Comparison of ENCODE assay signal across 14 cellular contexts in the genomic region with DNA sequence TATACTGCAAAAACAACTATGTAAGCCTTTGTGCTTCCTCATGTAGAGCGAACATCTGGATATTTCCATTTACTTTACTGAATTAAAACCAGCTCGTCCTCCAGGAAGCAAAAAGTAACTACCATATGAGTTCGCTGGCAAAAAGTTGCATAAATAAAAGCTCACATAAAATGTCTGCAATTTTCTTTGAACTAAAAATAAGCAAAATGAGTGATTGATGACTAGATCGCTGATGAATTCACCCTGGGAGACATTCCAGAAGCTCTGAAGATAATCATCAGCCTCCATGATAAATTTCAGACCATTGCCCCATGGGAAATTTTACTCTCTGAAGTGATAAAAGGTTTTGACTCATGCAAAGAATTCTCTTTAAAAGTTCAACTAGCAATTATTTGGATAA.
DNase-seq lines count a peak whose midpoint lies in the region; ATAC-seq, FAIRE-seq and TF ChIP-seq lines count a peak whose summit lies in the region.
"Had no signal": no experiment of that assay in that cellular context is flagged by ENCODE, and none has a peak within 500 bp of the region (broad histone marks: within the 10 kb centered on the region; RNA-seq: fewer than 3 reads in every experiment).

No MANE protein-coding gene starts in this region.

- peaks cover 12% of the 10 kb centered on the region for H3K4me1 ChIP-seq in hepatocyte (ENCODE audit: insufficient read depth)
- H3K4me1 ChIP-seq: spleen, upper lobe of left lung had no signal

- H3K4me3 ChIP-seq in HFF-Myc (replicated peaks; ENCODE audit: low read depth, low read length) (no peak overlapping the region), hepatocyte (no peak overlapping the region)
- H3K4me3 ChIP-seq: spleen, upper lobe of left lung had no signal

- H3K36me3 ChIP-seq in hepatocyte (replicated peaks; ENCODE audit: insufficient read depth, low read depth): no peaks in the 10 kb centered on the region
- H3K36me3 ChIP-seq: spleen, upper lobe of left lung had no signal

- H3K9me3 ChIP-seq in hepatocyte (ENCODE audit: low read depth): no peaks in the 10 kb centered on the region
- H3K9me3 ChIP-seq: spleen, upper lobe of left lung had no signal

- no peaks in the 10 kb centered on the region for H3K27me3 ChIP-seq in hepatocyte
- H3K27me3 ChIP-seq: upper lobe of left lung had no signal

- peak; percentile 89 for DNase-seq in HFF-Myc (ENCODE audit: extremely low read depth, low read depth)
- DNase-seq in astrocyte of the hippocampus (ENCODE audit: low read depth, low spot score): peak; percentile 75
- peak; percentile 13 for DNase-seq in hepatocyte (ENCODE audit: low spot score)
- DNase-seq in DMS53 treated with DMSO at 0.1 percent for 48 hours (lab: John Stamatoyannopoulos, UW; ENCODE audit: unreplicated experiment): no peak
- DNase-seq in NCI-H2081 (lab: John Stamatoyannopoulos, UW): no peak
- DNase-seq in NCI-H345 (lab: John Stamatoyannopoulos, UW): no peak
- DNase-seq: activated CD4-positive, alpha-beta T cell treated with anti-CD3 and anti-CD28 coated beads, Interleukin-2, amount 50 U/mL, for 4 hours; AML-193; MM.1S; nephron progenitor cell; spleen; upper lobe of left lung had no signal

- 44% methylated on average over 4 of the region's 4 CpGs for WGBS in hepatocyte (ENCODE audit: low lambda C conversion rate, missing lambda C conversion rate)

- FAIRE-seq in A204.1 (lab: Jason Lieb, UNC): peak; percentile 99

- no peak overlapping the region for H3K27ac ChIP-seq in hepatocyte
- H3K27ac ChIP-seq: spleen, upper lobe of left lung had no signal

- H3K4me2 ChIP-seq in hepatocyte: no peak overlapping the region

- no peaks in the 10 kb centered on the region for H3K79me2 ChIP-seq in hepatocyte

- TF ChIP-seq CTCF in HFF-Myc (IDR thresholded peaks at IDR 0.05; ENCODE audit: low read depth, low read length, missing control alignments) (no peak), hepatocyte (IDR thresholded peaks at IDR 0.05; ENCODE audit: poor library complexity) (no peak)

- ATAC-seq in GM21423 (IDR thresholded peaks at IDR 0.05; ENCODE audit: unreplicated experiment): no peak

- H4K20me1 ChIP-seq in hepatocyte (ENCODE audit: insufficient read depth, poor library complexity, severe bottlenecking): no peaks in the 10 kb centered on the region

- H2AFZ ChIP-seq in hepatocyte: no peak overlapping the region

- H3K9me2 ChIP-seq in hepatocyte (replicated peaks; ENCODE audit: insufficient read depth): no peaks in the 10 kb centered on the region

Comparison
In these comparisons a context has a peak if more than half of its experiments do, and no peak if none do; other contexts are left out.
1. DNase-seq: peak in HFF-Myc (single experiment), astrocyte of the hippocampus (single experiment) and hepatocyte (single experiment); none in DMS53 treated with DMSO at 0.1 percent for 48 hours (single experiment), NCI-H2081 (0 of 2) and NCI-H345 (single experiment).